Comparison of ENCODE assay signal across 1 cellular context in genomic region chr3:9820543-9820942, GRCh38.
TF ChIP-seq lines count a peak whose summit lies in the region.

No MANE protein-coding gene starts in this region.

TF ChIP-seq in GM23338, 12 proteins besides CTCF, POLR2A, EP300 and RAD21 (continued from another document):
- no peak for TF ChIP-seq ETS1 (IDR thresholded peaks at IDR 0.05)
- TF ChIP-seq EZH2 (IDR thresholded peaks at IDR 0.05; ENCODE audit: low read depth, unreplicated experiment), result no peak
